8 cellular contexts compared by ENCODE assay signal in the genomic region with DNA sequence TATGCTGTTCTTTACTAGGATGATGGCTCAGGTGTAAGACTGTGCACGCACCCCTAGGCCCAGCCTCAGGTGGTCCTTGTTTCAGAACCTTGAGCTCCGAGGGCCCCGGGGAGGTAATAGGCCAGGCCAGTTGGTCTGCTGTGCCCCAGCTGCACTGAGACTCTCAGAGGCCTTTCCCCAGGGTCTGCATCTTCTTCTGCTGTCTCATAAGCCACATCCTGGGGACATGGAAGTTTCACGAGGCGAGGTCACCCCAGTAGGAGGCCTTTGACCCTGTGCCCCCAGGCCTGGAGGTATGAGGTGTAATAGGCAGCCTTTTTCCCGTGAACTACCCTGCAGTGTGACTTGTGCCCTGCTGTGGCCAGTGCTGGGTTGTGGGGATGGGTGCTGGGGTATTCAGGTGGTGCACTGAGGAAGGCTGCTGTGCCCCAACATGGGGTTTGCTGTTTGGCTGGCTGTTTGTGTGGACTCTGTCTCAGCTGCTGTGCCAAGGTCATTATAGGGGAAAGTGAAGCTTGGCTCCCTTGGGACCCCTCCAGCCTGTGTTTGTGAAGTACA. TPM values are rescaled to one million over a fixed set of nuclear protein-coding genes. Genes with fewer than 3 reads are reported as not detected.
"Had no signal": no experiment of that assay in that cellular context is flagged by ENCODE, and none has a peak within 500 bp of the region (broad histone marks: within the 10 kb centered on the region; RNA-seq: fewer than 3 reads in every experiment).

No MANE protein-coding gene starts in this region.

- H2AFZ ChIP-seq: hepatocyte had no signal

- H3K4me2 ChIP-seq: hepatocyte had no signal

- H3K27me3 ChIP-seq: hepatocyte had no signal

- H3K27ac ChIP-seq: hepatocyte, WERI-Rb-1 had no signal

- DNase-seq: activated CD4-positive, alpha-beta memory T cell treated with anti-CD3 and anti-CD28 coated beads, Interleukin-2, amount 10 ng/mL, durations not matched to agents 7 days and 5 days; activated CD4-positive, alpha-beta T cell treated with anti-CD3 and anti-CD28 coated beads for 36 hours; activated naive CD4-positive, alpha-beta T cell treated with anti-CD3 and anti-CD28 coated beads for 36 hours; activated T-cell treated with anti-CD3 and anti-CD28 coated beads for 4 hours; small intestine; WERI-Rb-1 had no signal

- H3K36me3 ChIP-seq: WERI-Rb-1 had no signal

- H3K4me3 ChIP-seq: hepatocyte had no signal

- H3K79me2 ChIP-seq: hepatocyte had no signal

RNA-seq across cellular contexts. Expression of a gene that starts 6.9 kb away (rescaled TPM):
- total RNA-seq: activated CD4-positive, alpha-beta memory T cell treated with anti-CD3 and anti-CD28 coated beads, Interleukin-2, amount 10 ng/mL, durations not matched to agents 7 days and 5 days; epithelial cell of proximal tubule had no signal
